In the genomic region with DNA sequence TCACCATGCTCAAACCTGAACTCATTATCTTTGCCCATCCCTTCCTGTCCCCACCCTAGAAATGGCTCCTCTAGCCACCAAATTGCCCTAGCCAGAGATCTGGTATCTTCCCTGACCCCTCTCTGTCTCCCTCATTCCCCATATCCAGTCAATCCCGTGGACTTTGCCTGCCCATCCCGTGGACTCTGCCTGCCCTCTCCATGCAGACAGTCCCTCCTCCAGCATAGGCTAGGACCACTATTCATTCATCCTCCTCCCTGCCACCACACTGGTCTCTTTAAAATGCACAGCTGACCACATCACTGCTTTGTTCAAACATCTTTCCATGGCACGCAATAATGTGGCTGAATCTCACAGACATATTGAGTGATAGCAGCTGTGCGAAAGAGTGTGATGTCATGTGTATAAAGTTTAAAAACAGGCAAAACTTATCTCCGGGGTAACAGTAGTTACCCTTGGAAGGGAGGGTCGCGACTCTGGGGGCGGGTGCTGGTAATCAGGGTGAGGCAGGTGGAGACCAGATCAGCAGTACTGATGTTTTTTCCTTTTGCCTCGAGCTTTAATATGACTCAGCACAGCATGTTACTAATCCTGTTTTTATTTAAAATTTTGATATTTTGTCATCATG, we compare ENCODE assay signal across 9 cellular contexts. TPM values are rescaled to one million over a fixed set of nuclear protein-coding genes. Genes with fewer than 3 reads are reported as not detected.
DNase-seq lines count a peak whose midpoint lies in the region; ATAC-seq and TF ChIP-seq lines count a peak whose summit lies in the region.
"Had no signal": no experiment of that assay in that cellular context is flagged by ENCODE, and none has a peak within 500 bp of the region (broad histone marks: within the 10 kb centered on the region; RNA-seq: fewer than 3 reads in every experiment).

No MANE protein-coding gene starts in this region.

- 67 to 76% methylated on average over 8 of the region's 9 CpGs for WGBS in endodermal cell (ENCODE audit: insufficient coverage in 1 of 2, insufficient read length in 1 of 2), 2 experiments
- WGBS in lower leg skin, 2 donors: 9 to 11% methylated on average over 9 of the region's 9 CpGs

- no peak for TF ChIP-seq POLR2A in lower leg skin (IDR thresholded peaks at IDR 0.05)

- intact Hi-C loops in lower leg skin (cut with DNase I; ENCODE audit: low total_unique reads): no loop called here

- H3K36me3 Mint-ChIP-seq in endodermal cell (ENCODE audit: low read depth): no peaks in the 10 kb centered on the region

- H3F3A ChIP-seq in OCI-LY1 (ENCODE audit: insufficient read depth, low read length): peaks cover 8% of the 10 kb centered on the region; the same call in 1 of the 2 replicates

- H3K4me1 ChIP-seq in OCI-LY1 (ENCODE audit: insufficient read depth, low read length, severe bottlenecking): peaks cover 52% of the 10 kb centered on the region
- no peaks in the 10 kb centered on the region for H3K4me1 ChIP-seq in endodermal cell (ENCODE audit: control insufficient read depth, insufficient read depth, low read length)
- H3K4me1 ChIP-seq in parathyroid adenoma: peaks cover 21% of the 10 kb centered on the region
- peaks cover 0 to 27% of the 10 kb centered on the region in 2 donors for H3K4me1 ChIP-seq in right atrium auricular region

- peak; percentile 49 for DNase-seq in GM04503 (ENCODE audit: low read depth)
- no peak for DNase-seq in endodermal cell
- DNase-seq in lower leg skin (ENCODE audit: low spot score in 2 of 2): no peak
- DNase-seq in right atrium auricular region (ENCODE audit: low spot score): no peak
- no peak for DNase-seq in SKM-1 (lab: John Stamatoyannopoulos, UW; ENCODE audit: unreplicated experiment)
- DNase-seq: activated CD8-positive, alpha-beta memory T cell treated with anti-CD3 and anti-CD28 coated beads, Interleukin-2, amount 50 U/mL, for 48 hours had no signal

- H3K27ac ChIP-seq in OCI-LY1 (ENCODE audit: low read depth, low read length, poor library complexity, severe bottlenecking): peak overlapping the region; percentile 87
- H3K27ac ChIP-seq in endodermal cell (ENCODE audit: low read depth, low read length): no peak overlapping the region
- H3K27ac ChIP-seq in parathyroid adenoma: peak overlapping the region; percentile 90
- peak overlapping the region in 1 of 2 donors; percentile 20 for H3K27ac ChIP-seq in right atrium auricular region

- H3K9ac ChIP-seq in OCI-LY1 (ENCODE audit: low read length) (peak overlapping the region; percentile 16; the same call in 1 of the 2 replicates), endodermal cell (ENCODE audit: extremely low read depth, low read length, poor library complexity, severe bottlenecking) (no peak overlapping the region), parathyroid adenoma (no peak overlapping the region)

- peak overlapping the region; percentile 35 for H3K4me3 ChIP-seq in OCI-LY1 (ENCODE audit: low read depth, low read length, poor library complexity, severe bottlenecking)
- no peak overlapping the region for H3K4me3 ChIP-seq in endodermal cell (ENCODE audit: low read length)
- no peak overlapping the region for H3K4me3 ChIP-seq in parathyroid adenoma (ENCODE audit: low read depth, low read length)
- H3K4me3 ChIP-seq in lower leg skin (ENCODE audit: low read depth, poor library complexity, severe bottlenecking): no peak overlapping the region
- no peak overlapping the region for H3K4me3 ChIP-seq in right atrium auricular region

- H3K9me3 ChIP-seq in OCI-LY1 (ENCODE audit: low read length): no peaks in the 10 kb centered on the region
- H3K9me3 ChIP-seq in endodermal cell (ENCODE audit: control insufficient read depth, low read length): no peaks in the 10 kb centered on the region
- no peaks in the 10 kb centered on the region for H3K9me3 ChIP-seq in parathyroid adenoma (ENCODE audit: control insufficient read depth, low read length)
- no peaks in the 10 kb centered on the region for H3K9me3 ChIP-seq in right atrium auricular region

- ATAC-seq in GM19395 (IDR thresholded peaks at IDR 0.05; ENCODE audit: unreplicated experiment): no peak

- no peaks in the 10 kb centered on the region for H4K20me1 ChIP-seq in OCI-LY1 (ENCODE audit: insufficient read depth, low read length)

- H3K27ac Mint-ChIP-seq in endodermal cell: peak overlapping the region; percentile 19

- H2AFZ ChIP-seq in OCI-LY1 (ENCODE audit: low read length) (no peak overlapping the region), parathyroid adenoma (no peak overlapping the region)

- H3K9me2 ChIP-seq in OCI-LY1 (ENCODE audit: low read depth, low read length): no peaks in the 10 kb centered on the region

- TF ChIP-seq CTCF in OCI-LY1 (IDR thresholded peaks at IDR 0.05; ENCODE audit: low read length) (no peak), endodermal cell (conservative IDR thresholded peaks at IDR 0.05) (no peak), parathyroid adenoma (IDR thresholded peaks at IDR 0.05) (no peak), lower leg skin (IDR thresholded peaks at IDR 0.05) (no peak), right atrium auricular region (IDR thresholded peaks at IDR 0.05) (no peak)

- peaks cover 43% of the 10 kb centered on the region for H3K4me1 Mint-ChIP-seq in endodermal cell

- no peak overlapping the region for H3K4me3 Mint-ChIP-seq in endodermal cell

- peaks cover 20% of the 10 kb centered on the region for H3K27me3 Mint-ChIP-seq in endodermal cell (ENCODE audit: insufficient read depth)

- no peaks in the 10 kb centered on the region for H3K27me3 ChIP-seq in OCI-LY1 (ENCODE audit: insufficient read depth, low read length)
- peaks cover 26% of the 10 kb centered on the region for H3K27me3 ChIP-seq in endodermal cell (ENCODE audit: control insufficient read depth, insufficient read depth, low read length, poor library complexity, severe bottlenecking)
- H3K27me3 ChIP-seq in parathyroid adenoma (ENCODE audit: control insufficient read depth, insufficient read depth, low read length): no peaks in the 10 kb centered on the region
- H3K27me3 ChIP-seq in right atrium auricular region: no peaks in the 10 kb centered on the region

- H3K79me2 ChIP-seq in OCI-LY1 (ENCODE audit: insufficient read depth, low read length) (no peaks in the 10 kb centered on the region), parathyroid adenoma (no peaks in the 10 kb centered on the region)

- H3K4me2 ChIP-seq in OCI-LY1 (ENCODE audit: low read length) (peak overlapping the region; percentile 74; the same call in 1 of the 2 replicates), parathyroid adenoma (ENCODE audit: low read length) (no peak overlapping the region)

- no peaks in the 10 kb centered on the region for H3K9me3 Mint-ChIP-seq in endodermal cell

- H3K36me3 ChIP-seq in OCI-LY1 (ENCODE audit: insufficient read depth, low read length): no peaks in the 10 kb centered on the region; the same call in 1 of the 2 replicates
- no peaks in the 10 kb centered on the region for H3K36me3 ChIP-seq in endodermal cell (ENCODE audit: control insufficient read depth, insufficient read depth, low read length)
- H3K36me3 ChIP-seq in parathyroid adenoma (ENCODE audit: control insufficient read depth, insufficient read depth, low read length): no peaks in the 10 kb centered on the region
- no peaks in the 10 kb centered on the region for H3K36me3 ChIP-seq in right atrium auricular region

RNA-seq across cellular contexts. Expression of a gene that starts 4.8 kb away (rescaled TPM):
- total RNA-seq in endodermal cell (10 to 100 TPM; 42.5 to 69.7 TPM), lower leg skin (1,000 to 10,000 TPM in 2 of 4 donors, 100 to 1,000 TPM in 2; 488 to 2,308 (median 910) TPM), right atrium auricular region (10 to 100 TPM; 25.0 to 51.5 TPM)
- polyA plus RNA-seq in endodermal cell (2013, experiment 1 of 2): 172 TPM
- polyA plus RNA-seq in endodermal cell (2013, experiment 2 of 2): 136 TPM

Comparison
In these comparisons a context has a peak if more than half of its experiments do, and no peak if none do; other contexts are left out.
1. RNA of a gene that starts 4.8 kb away (total RNA-seq): 488 to 2,308 TPM in lower leg skin; 42.5 to 69.7 TPM in endodermal cell and 25.0 to 51.5 TPM in right atrium auricular region; every median in the first group is over 4 times any median in the second.